Comparison of ENCODE assay signal across 19 cellular contexts in the genomic region with DNA sequence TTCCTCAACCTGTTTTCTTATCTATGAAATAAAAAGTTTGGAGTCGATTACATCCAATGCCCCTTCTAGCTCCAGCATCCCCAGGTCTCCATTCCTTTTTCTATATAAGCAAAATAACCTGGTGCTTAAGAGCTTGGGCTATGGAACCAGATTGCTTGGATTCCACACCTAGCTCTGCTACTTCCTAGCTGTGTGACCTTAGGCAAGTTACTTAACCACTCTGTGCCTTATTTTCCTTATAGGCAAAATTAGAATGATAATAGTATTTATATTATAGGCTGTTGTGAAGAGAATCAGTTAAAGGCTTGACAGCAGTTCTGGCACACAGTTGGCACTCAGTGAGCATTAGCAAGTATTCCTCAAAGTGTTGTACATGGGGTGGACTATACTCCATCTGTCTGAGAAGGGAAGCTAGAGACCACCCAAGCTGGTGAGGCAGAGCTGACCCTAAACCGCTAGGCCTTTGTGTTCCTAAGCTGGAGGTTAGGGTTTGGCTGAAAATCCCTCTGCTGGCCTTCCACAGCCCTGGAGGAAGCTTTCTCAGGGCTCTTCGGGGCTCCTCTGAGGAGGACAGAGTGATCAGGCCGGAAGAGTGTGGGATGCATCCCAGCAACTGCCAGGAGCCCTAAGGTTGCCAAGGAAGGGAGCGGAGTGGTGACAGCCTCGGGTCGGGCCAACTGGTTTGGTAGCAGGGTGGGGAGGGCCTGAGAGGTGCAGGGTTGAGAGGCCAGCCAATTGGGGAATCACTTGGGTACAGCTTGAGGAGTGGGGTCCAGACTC. TPM values are rescaled to one million over a fixed set of nuclear protein-coding genes. Genes with fewer than 3 reads are reported as not detected.
DNase-seq lines count a peak whose midpoint lies in the region; ATAC-seq and TF ChIP-seq lines count a peak whose summit lies in the region.
"Had no signal": no experiment of that assay in that cellular context is flagged by ENCODE, and none has a peak within 500 bp of the region (broad histone marks: within the 10 kb centered on the region; RNA-seq: fewer than 3 reads in every experiment).

No MANE protein-coding gene starts in this region.

- no CpG with 5 or more reads among the region's 7 CpGs for WGBS in neuronal stem cell (ENCODE audit: extremely low coverage in 2 of 2, insufficient read length in 2 of 2, insufficient replicate concordance in 1 of 2), 2 donors
- 83% methylated on average over 7 of the region's 7 CpGs for WGBS in esophagus muscularis mucosa

- no peak overlapping the region for H2AFZ ChIP-seq in neuronal stem cell (ENCODE audit: low read length)

- no peak overlapping the region for H2BK120ac ChIP-seq in neuronal stem cell (ENCODE audit: low read depth, low read length)

- H3K14ac ChIP-seq in neuronal stem cell (ENCODE audit: low read length), result no peak overlapping the region

- peaks cover 0 to 18% (median 0%) of the 10 kb centered on the region in 3 experiments for H3K27me3 ChIP-seq in neuronal stem cell (ENCODE audit: control insufficient read depth in 3 of 3, insufficient read depth in 3 of 3, low read depth in 1 of 3, low read length in 3 of 3)
- peaks cover 0 to 24% (median 0%) of the 10 kb centered on the region in 4 donors for H3K27me3 ChIP-seq in esophagus muscularis mucosa
- H3K27me3 ChIP-seq: BLaER1 treated with 17β-estradiol and CSF1 and Interleukin-3, amounts not matched to agents 10 nM and 100 nM had no signal

- no peak overlapping the region for H3K4me3 Mint-ChIP-seq in activated CD8-positive, alpha-beta memory T cell treated with anti-CD3 and anti-CD28 coated beads, Interleukin-2, amount 10 ng/mL, durations not matched to agents 7 days and 5 days
- H3K4me3 Mint-ChIP-seq: CD4-positive, CD25-positive, alpha-beta regulatory T cell had no signal

- H3K9ac ChIP-seq in neuronal stem cell (ENCODE audit: low read depth, low read length, poor library complexity), result no peak overlapping the region
- H3K9ac ChIP-seq: BLaER1 treated with 17β-estradiol and CSF1 and Interleukin-3, amounts not matched to agents 10 nM and 100 nM had no signal

- H3K27me3 Mint-ChIP-seq in activated CD8-positive, alpha-beta memory T cell treated with anti-CD3 and anti-CD28 coated beads, Interleukin-2, amount 10 ng/mL, durations not matched to agents 7 days and 5 days, result peaks cover 9% of the 10 kb centered on the region

- H3K9me3 ChIP-seq in neuronal stem cell (replicated peaks in 1 of 2; ENCODE audit: control insufficient read depth in 2 of 2, insufficient read depth in 1 of 2, low read depth in 1 of 2, low read length in 2 of 2), result no peaks in the 10 kb centered on the region
- no peaks in the 10 kb centered on the region for H3K9me3 ChIP-seq in esophagus muscularis mucosa
- H3K9me3 ChIP-seq: BLaER1 treated with 17β-estradiol and CSF1 and Interleukin-3, amounts not matched to agents 10 nM and 100 nM had no signal

- TF ChIP-seq CTCF in esophagus muscularis mucosa (IDR thresholded peaks at IDR 0.05), result no peak

- H2BK5ac ChIP-seq in neuronal stem cell (ENCODE audit: low read length), result no peak overlapping the region

- H3K27ac Mint-ChIP-seq in activated CD8-positive, alpha-beta memory T cell treated with anti-CD3 and anti-CD28 coated beads, Interleukin-2, amount 10 ng/mL, durations not matched to agents 7 days and 5 days, result peak overlapping the region; percentile 28

- H3K4me1 Mint-ChIP-seq in activated CD8-positive, alpha-beta memory T cell treated with anti-CD3 and anti-CD28 coated beads, Interleukin-2, amount 10 ng/mL, durations not matched to agents 7 days and 5 days, result no peaks in the 10 kb centered on the region

- H3K4me1 ChIP-seq in neuronal stem cell (ENCODE audit: control insufficient read depth in 2 of 2, insufficient read depth in 1 of 2, low read depth in 1 of 2, low read length in 2 of 2) (peaks cover 0 to 25% of the 10 kb centered on the region in 2 donors), esophagus muscularis mucosa (peaks cover 0 to 11% (median 4%) of the 10 kb centered on the region in 4 donors)

- no peaks in the 10 kb centered on the region for H3K36me3 ChIP-seq in neuronal stem cell (replicated peaks in 1 of 2; ENCODE audit: control insufficient read depth in 2 of 2, insufficient read depth in 2 of 2, low read length in 2 of 2)
- H3K36me3 ChIP-seq in esophagus muscularis mucosa, result no peaks in the 10 kb centered on the region
- H3K36me3 ChIP-seq: BLaER1 treated with 17β-estradiol and CSF1 and Interleukin-3, amounts not matched to agents 10 nM and 100 nM had no signal

- TF ChIP-seq POLR2A in esophagus muscularis mucosa (IDR thresholded peaks at IDR 0.05; ENCODE audit: low read depth), result no peak

- no peak overlapping the region for H4K91ac ChIP-seq in neuronal stem cell (ENCODE audit: low read depth, low read length, poor library complexity)

- CTCF ChIA-PET in activated CD8-positive, alpha-beta memory T cell treated with anti-CD3 and anti-CD28 coated beads, Interleukin-2, amount 10 ng/mL, durations not matched to agents 7 days and 5 days (lab: Charles Lee), result interaction anchor here (1.2 kb wide), 1 partner anchor 65 kb away, joined by 3 read pairs; no protein-coding TSS in a partner anchor

- no peak for DNase-seq in activated CD8-positive, alpha-beta memory T cell treated with anti-CD3 and anti-CD28 coated beads, Interleukin-2, amount 10 ng/mL, durations not matched to agents 7 days and 5 days
- DNase-seq in activated CD8-positive, alpha-beta memory T cell treated with anti-CD3 and anti-CD28 coated beads, Interleukin-2, amount 50 U/mL, for 48 hours, result no peak
- DNase-seq in ecto neural progenitor cell (ENCODE audit: low spot score) (peak; percentile 77), neuronal stem cell (ENCODE audit: low spot score) (peak; percentile 37), esophagus muscularis mucosa (ENCODE audit: extremely low spot score) (no peak), HT-29 (ENCODE audit: low spot score) (no peak)
- DNase-seq: 8988T; ACHN; Calu3; CD4-positive, CD25-positive, alpha-beta regulatory T cell; DMS 273 treated with DMSO at 0.1 percent for 48 hours; GOT3; KBM-7 had no signal

- intact Hi-C loops in esophagus muscularis mucosa (cut with DNase I), result no loop called here

- H4K8ac ChIP-seq in neuronal stem cell (ENCODE audit: low read depth, low read length), result no peak overlapping the region

- peak overlapping the region; percentile 60 for H3K18ac ChIP-seq in neuronal stem cell (ENCODE audit: low read length)

- H3K23ac ChIP-seq in neuronal stem cell (ENCODE audit: low read depth, low read length, poor library complexity), result no peak overlapping the region

- ATAC-seq in activated CD8-positive, alpha-beta memory T cell treated with anti-CD3 and anti-CD28 coated beads, Interleukin-2, amount 10 ng/mL, durations not matched to agents 7 days and 5 days, result no peak
- no peak for ATAC-seq in GM18858 (IDR thresholded peaks at IDR 0.05; ENCODE audit: unreplicated experiment)
- ATAC-seq: GM12878, HCT116 had no signal

- H3K27ac ChIP-seq in neuronal stem cell (replicated peaks; ENCODE audit: low read length) (no peak overlapping the region), esophagus muscularis mucosa (replicated peaks in 1 of 4) (no peak overlapping the region)
- H3K27ac ChIP-seq: BLaER1 treated with 17β-estradiol and CSF1 and Interleukin-3, amounts not matched to agents 10 nM and 100 nM; HL-60 had no signal

- no peak overlapping the region for H3K4ac ChIP-seq in neuronal stem cell (ENCODE audit: low read length)

- peak overlapping the region; percentile 67 for H2BK12ac ChIP-seq in neuronal stem cell (ENCODE audit: low read length)

- TF ChIP-seq EP300 in esophagus muscularis mucosa (IDR thresholded peaks at IDR 0.05), result no peak

- H3K36me3 Mint-ChIP-seq in activated CD8-positive, alpha-beta memory T cell treated with anti-CD3 and anti-CD28 coated beads, Interleukin-2, amount 10 ng/mL, durations not matched to agents 7 days and 5 days, result no peaks in the 10 kb centered on the region
- H3K36me3 Mint-ChIP-seq: CD4-positive, CD25-positive, alpha-beta regulatory T cell had no signal

- no peak overlapping the region for H2BK15ac ChIP-seq in neuronal stem cell (ENCODE audit: low read length)

- H3K4me3 ChIP-seq in neuronal stem cell (ENCODE audit: low read length in 2 of 2) (no peak overlapping the region), esophagus muscularis mucosa (no peak overlapping the region)
- H3K4me3 ChIP-seq: BLaER1 treated with 17β-estradiol and CSF1 and Interleukin-3, amounts not matched to agents 10 nM and 100 nM; GM12878 had no signal

- no peak overlapping the region for H3K4me2 ChIP-seq in neuronal stem cell (ENCODE audit: insufficient read depth, low read length, poor library complexity, severe bottlenecking)
- H3K4me2 ChIP-seq: BLaER1 treated with 17β-estradiol and CSF1 and Interleukin-3, amounts not matched to agents 10 nM and 100 nM had no signal

- peak overlapping the region; percentile 30 for H2AK5ac ChIP-seq in neuronal stem cell (ENCODE audit: low read depth, low read length)

- no peaks in the 10 kb centered on the region for H3K79me1 ChIP-seq in neuronal stem cell (ENCODE audit: low read depth, low read length)

- no peaks in the 10 kb centered on the region for H3K9me3 Mint-ChIP-seq in activated CD8-positive, alpha-beta memory T cell treated with anti-CD3 and anti-CD28 coated beads, Interleukin-2, amount 10 ng/mL, durations not matched to agents 7 days and 5 days (ENCODE audit: low read depth)
- H3K9me3 Mint-ChIP-seq: CD4-positive, CD25-positive, alpha-beta regulatory T cell had no signal

RNA-seq across cellular contexts. Expression of a gene that starts 6.0 kb away (rescaled TPM):
- total RNA-seq in activated CD8-positive, alpha-beta memory T cell treated with anti-CD3 and anti-CD28 coated beads, Interleukin-2, amount 10 ng/mL, durations not matched to agents 7 days and 5 days, result not detected
- not detected for polyA plus RNA-seq in neuronal stem cell (2013, experiment 1 of 2)
- not detected for polyA plus RNA-seq in neuronal stem cell (2013, experiment 2 of 2)
- 1 to 10 TPM in 1 of 4 donors, under 1 TPM in 3; 0.13 to 5.4 (median 0.20) TPM for total RNA-seq in esophagus muscularis mucosa
- total RNA-seq in HT-29 (2014; rRNA removed; shearing (Covaris generic)), result 0.47 TPM in 1 of 2 replicates, not detected in the other
- total RNA-seq: Calu3; CD4-positive, CD25-positive, alpha-beta regulatory T cell; Daoy; GM12878 had no signal
- polyA plus RNA-seq: CD4-positive, CD25-positive, alpha-beta regulatory T cell; GM12878 had no signal

RNA-seq across cellular contexts. Expression of a gene that starts 14.2 kb away (rescaled TPM):
- under 1 TPM in 1 of 2 experiments, not detected in 1; 0.23 TPM for total RNA-seq in activated CD8-positive, alpha-beta memory T cell treated with anti-CD3 and anti-CD28 coated beads, Interleukin-2, amount 10 ng/mL, durations not matched to agents 7 days and 5 days
- not detected for polyA plus RNA-seq in neuronal stem cell (2013, experiment 1 of 2)
- polyA plus RNA-seq in neuronal stem cell (2013, experiment 2 of 2), result not detected
- not detected for total RNA-seq in esophagus muscularis mucosa
- total RNA-seq in HT-29 (2014; rRNA removed; shearing (Covaris generic)), result not detected in 2 replicates
- total RNA-seq: Calu3; CD4-positive, CD25-positive, alpha-beta regulatory T cell; GM12878 had no signal
- polyA plus RNA-seq: CD4-positive, CD25-positive, alpha-beta regulatory T cell had no signal

RNA-seq across cellular contexts. Expression of a gene that starts 24.0 kb away (rescaled TPM):
- not detected for total RNA-seq in activated CD8-positive, alpha-beta memory T cell treated with anti-CD3 and anti-CD28 coated beads, Interleukin-2, amount 10 ng/mL, durations not matched to agents 7 days and 5 days
- not detected for polyA plus RNA-seq in neuronal stem cell (2013, experiment 1 of 2)
- not detected for polyA plus RNA-seq in neuronal stem cell (2013, experiment 2 of 2)
- total RNA-seq in esophagus muscularis mucosa, result not detected
- not detected in 2 replicates for total RNA-seq in HT-29 (2014; rRNA removed; shearing (Covaris generic))
- total RNA-seq: Calu3; CD4-positive, CD25-positive, alpha-beta regulatory T cell; Daoy; GM12878 had no signal
- polyA plus RNA-seq: CD4-positive, CD25-positive, alpha-beta regulatory T cell; GM12878 had no signal

RNA-seq across cellular contexts. Expression of a gene that starts 28.9 kb away (rescaled TPM):
- not detected for total RNA-seq in activated CD8-positive, alpha-beta memory T cell treated with anti-CD3 and anti-CD28 coated beads, Interleukin-2, amount 10 ng/mL, durations not matched to agents 7 days and 5 days
- not detected for polyA plus RNA-seq in neuronal stem cell (2013, experiment 1 of 2)
- not detected for polyA plus RNA-seq in neuronal stem cell (2013, experiment 2 of 2)
- 1 to 10 TPM in 1 of 4 donors, under 1 TPM in 2, not detected in 1; 0.33 to 2.1 (median 0.75) TPM for total RNA-seq in esophagus muscularis mucosa
- total RNA-seq in HT-29 (2014; rRNA removed; shearing (Covaris generic)), result not detected in 2 replicates
- total RNA-seq: CD4-positive, CD25-positive, alpha-beta regulatory T cell; Daoy; GM12878 had no signal
- polyA plus RNA-seq: CD4-positive, CD25-positive, alpha-beta regulatory T cell had no signal

RNA-seq across cellular contexts. Expression of a gene that starts 42.8 kb away (rescaled TPM):
- not detected for total RNA-seq in activated CD8-positive, alpha-beta memory T cell treated with anti-CD3 and anti-CD28 coated beads, Interleukin-2, amount 10 ng/mL, durations not matched to agents 7 days and 5 days
- not detected for polyA plus RNA-seq in neuronal stem cell (2013, experiment 1 of 2)
- polyA plus RNA-seq in neuronal stem cell (2013, experiment 2 of 2), result not detected
- not detected for total RNA-seq in esophagus muscularis mucosa
- not detected in 2 replicates for total RNA-seq in HT-29 (2014; rRNA removed; shearing (Covaris generic))
- total RNA-seq: Calu3; CD4-positive, CD25-positive, alpha-beta regulatory T cell; Daoy; GM12878 had no signal
- polyA plus RNA-seq: CD4-positive, CD25-positive, alpha-beta regulatory T cell; GM12878 had no signal

Comparison
In these comparisons a context has a peak if more than half of its experiments do, and no peak if none do; other contexts are left out.
1. DNase-seq: peak in ecto neural progenitor cell (single experiment) and neuronal stem cell (single experiment); none in activated CD8-positive, alpha-beta memory T cell treated with anti-CD3 and anti-CD28 coated beads, Interleukin-2, amount 10 ng/mL, durations not matched to agents 7 days and 5 days (single experiment), activated CD8-positive, alpha-beta memory T cell treated with anti-CD3 and anti-CD28 coated beads, Interleukin-2, amount 50 U/mL, for 48 hours (single experiment), esophagus muscularis mucosa (single experiment) and HT-29 (single experiment).